ENCODE assay signal across 7 cellular contexts in the genomic region with DNA sequence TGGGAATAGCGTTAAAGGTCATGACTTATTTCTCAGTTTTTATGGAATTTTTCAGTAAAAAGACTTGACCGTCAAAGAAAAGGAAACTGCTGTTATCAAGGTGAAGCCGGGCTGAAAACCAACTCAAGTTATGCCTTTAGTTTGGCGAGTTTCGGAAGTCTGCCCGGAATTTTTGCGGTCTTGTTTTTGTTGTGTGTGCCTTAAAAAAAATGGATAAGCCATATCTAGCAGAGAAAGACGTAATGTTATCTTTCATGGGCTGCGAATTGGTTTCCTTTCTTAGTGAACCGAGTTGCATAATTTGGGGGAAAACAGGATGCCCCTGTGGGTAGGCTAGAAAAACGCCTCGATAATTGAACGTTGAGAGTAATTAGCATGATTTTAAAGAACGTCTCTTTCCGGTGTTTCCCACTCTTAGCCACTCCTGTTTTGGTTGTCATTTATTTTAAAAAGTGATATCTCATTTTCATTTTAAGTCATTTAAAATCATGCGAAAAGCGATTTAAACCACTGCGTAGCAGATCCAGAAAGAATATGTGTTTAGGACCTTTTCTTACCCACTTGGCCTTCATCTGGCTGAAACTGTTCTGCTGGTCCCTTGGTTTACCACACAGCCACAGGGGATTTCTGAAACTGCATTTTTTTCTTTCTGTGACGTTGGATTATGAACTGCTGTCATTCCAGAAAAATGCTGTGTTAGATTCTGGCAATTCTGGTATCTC.
A peak's percentile ranks its signal among the peaks of the same experiment; 100 is the strongest.
DNase-seq lines count a peak whose midpoint lies in the region; ATAC-seq and TF ChIP-seq lines count a peak whose summit lies in the region.

No MANE protein-coding gene starts in this region.

- peak; percentile 26 for ATAC-seq in HG02763 (IDR thresholded peaks at IDR 0.05; ENCODE audit: unreplicated experiment)
- no peak for ATAC-seq in GM19328 (IDR thresholded peaks at IDR 0.05; ENCODE audit: unreplicated experiment)

- peak; percentile 56 for DNase-seq in GM13977 (ENCODE audit: low spot score)
- peak; percentile 83 for DNase-seq in SIG-M5 treated with dmso at 0.1 percent for 504 hours (lab: John Stamatoyannopoulos, UW; ENCODE audit: unreplicated experiment)
- DNase-seq in astrocyte of the cerebellum (ENCODE audit: low read depth), result peak; percentile 78
- DNase-seq in left kidney (ENCODE audit: low read depth, low spot score), result peak; percentile 41
- DNase-seq in stimulated activated CD8-positive, alpha-beta memory T cell treated with anti-CD3 and anti-CD28 coated beads, Interleukin-4, amount 100 ng/mL, for 48 hours, result peak; percentile 60

- H3K4me3 ChIP-seq in astrocyte of the cerebellum (ENCODE audit: low read depth, low read length), result peak overlapping the region; percentile 96

- no peak for TF ChIP-seq CTCF in GM13977 (IDR thresholded peaks at IDR 0.05; ENCODE audit: extremely low read depth, insufficient read depth, missing control alignments)
- no peak for TF ChIP-seq CTCF in astrocyte of the cerebellum (IDR thresholded peaks at IDR 0.05; ENCODE audit: low read depth, low read length, missing control alignments)

- in situ Hi-C loops in GM13977 (cut with MboI; ENCODE audit: low pct_unique_long_range_greater_than_20kb, low sequenced_read_pairs, unreplicated experiment), result no loop called here
- in situ Hi-C loops in astrocyte of the cerebellum (cut with HindIII; ENCODE audit: low sequenced_read_pairs), result no loop called here
